Comparison of ENCODE assay signal across 25 cellular contexts in the genomic region with DNA sequence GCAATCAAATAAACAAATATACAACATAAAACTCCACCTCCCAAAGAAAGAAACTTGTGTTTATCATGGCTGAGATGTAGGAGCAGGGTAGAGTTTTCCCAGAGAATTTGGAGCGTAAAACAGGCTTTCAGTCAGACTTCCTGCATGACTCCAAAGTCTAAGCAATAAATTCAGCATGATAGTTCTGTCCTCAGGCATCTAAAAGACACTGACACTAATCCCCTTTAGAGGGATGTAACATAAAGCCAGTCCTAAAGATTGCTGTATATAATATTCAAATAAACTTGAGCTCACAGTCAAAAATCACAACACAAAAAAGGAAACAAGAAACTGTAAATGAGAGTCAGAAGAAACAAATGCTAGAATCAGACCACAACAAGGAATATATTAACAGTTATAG.
"Had no signal": no experiment of that assay in that cellular context is flagged by ENCODE, and none has a peak within 500 bp of the region (broad histone marks: within the 10 kb centered on the region; RNA-seq: fewer than 3 reads in every experiment).

No MANE protein-coding gene starts in this region.

- H2AFZ ChIP-seq: PC-9 had no signal

- H3K4me3 Mint-ChIP-seq: activated B cell treated with CpG ODN at 0.5 μM for 24 hours; activated CD4-positive, alpha-beta T cell treated with anti-CD3 and anti-CD28 coated beads, Interleukin-2, amount 10 ng/mL, durations not matched to agents 24 days and 14 days; activated naive CD4-positive, alpha-beta T cell treated with anti-CD3 and anti-CD28 coated beads for 36 hours; activated naive CD8-positive, alpha-beta T cell; activated T-helper 17 cell treated with anti-CD3 and anti-CD28 coated beads, Interleukin-2, amount 50 U/mL, for 72 hours; T-cell had no signal

- H3K9me3 Mint-ChIP-seq: activated B cell treated with CpG ODN at 0.5 μM for 24 hours; activated CD4-positive, alpha-beta T cell treated with anti-CD3 and anti-CD28 coated beads, Interleukin-2, amount 10 ng/mL, durations not matched to agents 24 days and 14 days; activated naive CD4-positive, alpha-beta T cell treated with anti-CD3 and anti-CD28 coated beads for 36 hours; activated T-helper 17 cell treated with anti-CD3 and anti-CD28 coated beads, Interleukin-2, amount 50 U/mL, for 72 hours had no signal

- H3K4me3 ChIP-seq: cardiac muscle cell, K562, PC-9 had no signal

- H3K4me2 ChIP-seq: PC-9 had no signal

- H3K4me1 Mint-ChIP-seq: activated B cell treated with CpG ODN at 0.5 μM for 24 hours; activated CD4-positive, alpha-beta T cell treated with anti-CD3 and anti-CD28 coated beads, Interleukin-2, amount 10 ng/mL, durations not matched to agents 24 days and 14 days; activated T-helper 17 cell treated with anti-CD3 and anti-CD28 coated beads, Interleukin-2, amount 50 U/mL, for 72 hours; T-cell had no signal

- H3K27ac ChIP-seq: brain microvascular endothelial cell, cardiac muscle cell, PC-9 had no signal

- H3K36me3 Mint-ChIP-seq: activated naive CD8-positive, alpha-beta T cell; T-cell had no signal

- H3K27ac Mint-ChIP-seq: activated B cell treated with CpG ODN at 0.5 μM for 24 hours; activated CD4-positive, alpha-beta T cell treated with anti-CD3 and anti-CD28 coated beads, Interleukin-2, amount 10 ng/mL, durations not matched to agents 24 days and 14 days; activated naive CD4-positive, alpha-beta T cell treated with anti-CD3 and anti-CD28 coated beads for 36 hours; activated naive CD8-positive, alpha-beta T cell; activated T-helper 17 cell treated with anti-CD3 and anti-CD28 coated beads, Interleukin-2, amount 50 U/mL, for 72 hours; T-cell had no signal

- H3K36me3 ChIP-seq: brain microvascular endothelial cell, cardiac muscle cell had no signal

- H3K27me3 Mint-ChIP-seq: activated B cell treated with CpG ODN at 0.5 μM for 24 hours; activated CD4-positive, alpha-beta T cell treated with anti-CD3 and anti-CD28 coated beads, Interleukin-2, amount 10 ng/mL, durations not matched to agents 24 days and 14 days; activated naive CD8-positive, alpha-beta T cell; activated T-helper 17 cell treated with anti-CD3 and anti-CD28 coated beads, Interleukin-2, amount 50 U/mL, for 72 hours; T-cell had no signal

- DNase-seq: activated B cell treated with CpG ODN at 0.5 μM for 24 hours; activated CD4-positive, alpha-beta T cell treated with anti-CD3 and anti-CD28 coated beads for 1 hour; activated CD4-positive, alpha-beta T cell treated with anti-CD3 and anti-CD28 coated beads, Interleukin-2, amount 10 ng/mL, durations not matched to agents 24 days and 14 days; activated CD4-positive, alpha-beta T cell treated with anti-CD3 and anti-CD28 coated beads, Interleukin-2, amount 50 U/mL, for 48 hours; activated CD8-positive, alpha-beta memory T cell treated with anti-CD3 and anti-CD28 coated beads for 24 hours; activated gamma-delta T cell; activated naive CD4-positive, alpha-beta T cell treated with anti-CD3 and anti-CD28 coated beads for 36 hours; activated T-cell treated with anti-CD3 and anti-CD28 coated beads, Interleukin-2, amount 50 U/mL, for 48 hours; amygdala; brain microvascular endothelial cell; Karpas-422; MM.1S; NCI-H1930; NCI-H2171; NCI-H2227 treated with DMSO at 0.1 percent for 48 hours; NCI-H446 treated with DMSO at 0.1 percent for 48 hours; PC-9; SHP77 treated with DMSO at 0.1 percent for 48 hours; T-cell; T-helper 2 cell; T1000 had no signal

- H3K27me3 ChIP-seq: brain microvascular endothelial cell, cardiac muscle cell had no signal

- ATAC-seq: activated T-helper 17 cell treated with anti-CD3 and anti-CD28 coated beads, Interleukin-2, amount 50 U/mL, for 72 hours; K562; T-cell had no signal
